11 cellular contexts compared by ENCODE assay signal in genomic region chr14:50399251-50400032, GRCh38. TPM values are rescaled to one million over a fixed set of nuclear protein-coding genes. Genes with fewer than 3 reads are reported as not detected.
DNase-seq lines count a peak whose midpoint lies in the region; ATAC-seq and TF ChIP-seq lines count a peak whose summit lies in the region.
"Had no signal": no experiment of that assay in that cellular context is flagged by ENCODE, and none has a peak within 500 bp of the region (broad histone marks: within the 10 kb centered on the region; RNA-seq: fewer than 3 reads in every experiment).

No MANE protein-coding gene starts in this region.

- H3K27ac ChIP-seq in A673 (ENCODE audit: low read depth, low read length, poor library complexity, severe bottlenecking) (no peak overlapping the region), esophagus squamous epithelium (peak overlapping the region in 2 of 4 donors; percentile 10 to 14)
- H3K27ac ChIP-seq: C4-2B had no signal

- TF ChIP-seq POLR2A in esophagus squamous epithelium (IDR thresholded peaks at IDR 0.05), result no peak

- peaks cover 5% of the 10 kb centered on the region for H3K36me3 ChIP-seq in A673 (ENCODE audit: insufficient read depth, low read length, poor library complexity, severe bottlenecking)
- H3K36me3 ChIP-seq in esophagus squamous epithelium, result no peaks in the 10 kb centered on the region

- ATAC-seq in left colon, result peak; percentile 15
- no peak for ATAC-seq in HG03521 (IDR thresholded peaks at IDR 0.05; ENCODE audit: unreplicated experiment)
- ATAC-seq: activated T-cell treated with anti-CD3 and anti-CD28 coated beads, Interleukin-2, amount 50 U/mL, for 4 hours had no signal

- peak; percentile 56 for DNase-seq in A673 (ENCODE audit: low spot score)
- DNase-seq in HT1080 (ENCODE audit: low read depth), result peak; percentile 15
- DNase-seq in left colon, result peak; percentile 77 to 85
- no peak for DNase-seq in esophagus squamous epithelium (lab: John Stamatoyannopoulos, UW)
- DNase-seq in putamen (ENCODE audit: low spot score), result no peak
- no peak for DNase-seq in NCI-H1436 (lab: John Stamatoyannopoulos, UW)
- DNase-seq: activated T-cell treated with anti-CD3 and anti-CD28 coated beads, Interleukin-2, amount 50 U/mL, for 4 hours; effector CD8-positive, alpha-beta T cell had no signal

- CTCF ChIA-PET in A673 (lab: Charles Lee), result no interaction called here

- no peak overlapping the region for H3K4me3 ChIP-seq in A673 (ENCODE audit: low read depth, low read length, poor library complexity, severe bottlenecking)
- H3K4me3 ChIP-seq in WI38 (ENCODE audit: low read depth, low read length), result peak overlapping the region; percentile 11; the same call in 1 of the 2 replicates
- H3K4me3 ChIP-seq in esophagus squamous epithelium, result no peak overlapping the region

- H3K9me3 ChIP-seq in A673 (ENCODE audit: low read depth, low read length, poor library complexity, severe bottlenecking) (no peaks in the 10 kb centered on the region), esophagus squamous epithelium (no peaks in the 10 kb centered on the region)

- intact Hi-C loops in A673 (cut with micrococcal nuclease; ENCODE audit: unreplicated experiment), result no loop called here
- intact Hi-C loops in left colon (cut with DNase I, micrococcal nuclease), result loop anchor here in 1 of 2 donors (10.0 kb wide), 1 partner anchor 55 kb away; no protein-coding TSS in a partner anchor
- intact Hi-C loops in esophagus squamous epithelium (cut with DNase I), result no loop called here

- H3K27me3 ChIP-seq in A673 (replicated peaks; ENCODE audit: insufficient read depth, low read depth, low read length, poor library complexity), result no peaks in the 10 kb centered on the region
- H3K27me3 ChIP-seq in esophagus squamous epithelium, result no peaks in the 10 kb centered on the region

- TF ChIP-seq CTCF in A673 (conservative IDR thresholded peaks at IDR 0.05; ENCODE audit: low read depth, low read length) (no peak), WI38 (IDR thresholded peaks at IDR 0.05; ENCODE audit: low read depth, low read length) (no peak), esophagus squamous epithelium (IDR thresholded peaks at IDR 0.05) (peak in 1 of 6 experiments; percentile 26)

- POLR2A ChIA-PET in A673 (lab: Charles Lee; ENCODE audit: low non-redundant PET), result no interaction called here

- H3K4me1 ChIP-seq in A673 (ENCODE audit: insufficient read depth, low read length, poor library complexity, severe bottlenecking), result peaks cover 6% of the 10 kb centered on the region
- H3K4me1 ChIP-seq in esophagus squamous epithelium, result peaks cover 0 to 51% (median 14%) of the 10 kb centered on the region in 3 donors

- BruUV-seq in A673 (replicated peaks; lab: Mats Ljungman, UMichigan), result no TSS peak

- 42 to 50% methylated on average over 6 of the region's 6 CpGs for WGBS in esophagus squamous epithelium, 2 donors

RNA-seq across cellular contexts. Expression of gene CDKL1, which starts 2.8 kb away (rescaled TPM):
- 8.7 and 11.3 TPM in 2 replicates for total RNA-seq in A673 (2021)
- 19.9 and 67.8 TPM in 2 replicates for total RNA-seq in HT1080 (2014; rRNA removed; shearing (Covaris generic))
- 3.8 and 5.2 TPM in 2 replicates for polyA plus RNA-seq in HT1080 (2015; cell fraction: cytosol; rRNA removed)
- polyA plus RNA-seq in HT1080 (2015; cell fraction: nucleus; rRNA removed), result 3.6 and 5.0 TPM in 2 replicates
- total RNA-seq in left colon, result 10 to 100 TPM; 24.9 to 25.1 TPM
- 10 to 100 TPM in 3 of 4 donors, 1 to 10 TPM in 1; 2.9 to 16.6 (median 11.5) TPM for total RNA-seq in esophagus squamous epithelium

Comparison
In these comparisons a context has a peak if more than half of its experiments do, and no peak if none do; other contexts are left out.
1. DNase-seq: peak in A673 (single experiment), HT1080 (single experiment) and left colon (2 of 2); none in esophagus squamous epithelium (single experiment), putamen (single experiment) and NCI-H1436 (single experiment).